ENCODE assay signal across 18 cellular contexts in genomic region chr20:22523499-22524392, GRCh38.
DNase-seq lines count a peak whose midpoint lies in the region; ATAC-seq and TF ChIP-seq lines count a peak whose summit lies in the region.
"Had no signal": no experiment of that assay in that cellular context is flagged by ENCODE, and none has a peak within 500 bp of the region (broad histone marks: within the 10 kb centered on the region; RNA-seq: fewer than 3 reads in every experiment).

No MANE protein-coding gene starts in this region.

- TF ChIP-seq CTCF in PC-3 (conservative IDR thresholded peaks at IDR 0.05; ENCODE audit: low read depth, low read length): no peak

- CTCF ChIA-PET in PC-3 (lab: Charles Lee): no interaction called here

- peak overlapping the region; percentile 55 for H3K4me2 ChIP-seq in PC-3 (ENCODE audit: low read length)
- H3K4me2 ChIP-seq: neural progenitor cell had no signal

- no peaks in the 10 kb centered on the region for H3K9me3 ChIP-seq in PC-3 (ENCODE audit: low read length)
- no peaks in the 10 kb centered on the region; the same call in 1 of the 2 replicates for H3K9me3 ChIP-seq in HAP-1

- H3K4me1 ChIP-seq in PC-3 (ENCODE audit: insufficient read depth, low read length) (peaks cover 22% of the 10 kb centered on the region), HAP-1 (no peaks in the 10 kb centered on the region)
- H3K4me1 ChIP-seq: neural progenitor cell had no signal

- H3F3A ChIP-seq in PC-3 (ENCODE audit: low read length, unreplicated experiment): no peaks in the 10 kb centered on the region

- BruUV-seq in PC-3 (replicated peaks; lab: Mats Ljungman, UMichigan): no TSS peak

- no peaks in the 10 kb centered on the region for H4K20me1 ChIP-seq in PC-3 (ENCODE audit: low read length)

- peaks cover 1% of the 10 kb centered on the region for H3K27me3 Mint-ChIP-seq in activated naive CD8-positive, alpha-beta T cell treated with anti-CD3 and anti-CD28 coated beads, Interleukin-2, amount 50 U/mL, for 24 hours
- H3K27me3 Mint-ChIP-seq: CD4-positive, CD25-positive, alpha-beta regulatory T cell had no signal

- peak overlapping the region; percentile 31 for H3K27ac ChIP-seq in PC-3 (ENCODE audit: low read length)
- H3K27ac ChIP-seq: neural progenitor cell had no signal

- no peak overlapping the region for H3K27ac Mint-ChIP-seq in activated naive CD8-positive, alpha-beta T cell treated with anti-CD3 and anti-CD28 coated beads, Interleukin-2, amount 50 U/mL, for 24 hours
- H3K27ac Mint-ChIP-seq: activated naive CD4-positive, alpha-beta T cell treated with anti-CD3 and anti-CD28 coated beads, Interleukin-2, amount 10 ng/mL, durations not matched to agents 7 days and 5 days; CD4-positive, CD25-positive, alpha-beta regulatory T cell; mesothelial cell of epicardium; neural progenitor cell; stimulated activated effector memory CD8-positive, alpha-beta T cell treated with anti-CD3 and anti-CD28 coated beads, Interleukin-12 subunit alpha, Interleukin-12 subunit beta, amount 100 ng/mL, for 72 hours had no signal

- DNase-seq in HT-29 (ENCODE audit: low spot score) (peak; percentile 61), PC-3 (peak; percentile 82), left colon (peak; percentile 35 to 53), sciatic nerve (ENCODE audit: low spot score) (no peak), anterior cingulate cortex (lab: John Stamatoyannopoulos, UW) (no peak), HAP-1 (ENCODE audit: low spot score in 2 of 2) (no peak)
- no peak for DNase-seq in activated naive CD8-positive, alpha-beta T cell treated with anti-CD3 and anti-CD28 coated beads, Interleukin-2, amount 50 U/mL, for 24 hours
- DNase-seq: activated naive CD4-positive, alpha-beta T cell treated with anti-CD3 and anti-CD28 coated beads, Interleukin-2, amount 10 ng/mL, durations not matched to agents 7 days and 5 days; activated T-cell treated with anti-CD3 and anti-CD28 coated beads for 4 hours; CD4-positive, CD25-positive, alpha-beta regulatory T cell; foreskin melanocyte; Kasumi-1; NCI-H1105 treated with DMSO at 0.1 percent for 48 hours; NCI-H2227 treated with DMSO at 0.1 percent for 48 hours had no signal

- peak; percentile 95 for ATAC-seq in PC-3
- peak; percentile 94 for ATAC-seq in left colon
- ATAC-seq in sciatic nerve: peak; percentile 15
- ATAC-seq in activated naive CD8-positive, alpha-beta T cell treated with anti-CD3 and anti-CD28 coated beads, Interleukin-2, amount 50 U/mL, for 24 hours: no peak
- ATAC-seq in GM18907 (IDR thresholded peaks at IDR 0.05; ENCODE audit: unreplicated experiment): no peak
- ATAC-seq: stimulated activated effector memory CD8-positive, alpha-beta T cell treated with anti-CD3 and anti-CD28 coated beads, Interleukin-12 subunit alpha, Interleukin-12 subunit beta, amount 100 ng/mL, for 72 hours had no signal

- no peak overlapping the region for H3K9ac ChIP-seq in PC-3 (ENCODE audit: low read length)
- H3K9ac ChIP-seq: neural progenitor cell had no signal

- H3K4me1 Mint-ChIP-seq in activated naive CD8-positive, alpha-beta T cell treated with anti-CD3 and anti-CD28 coated beads, Interleukin-2, amount 50 U/mL, for 24 hours: no peaks in the 10 kb centered on the region
- H3K4me1 Mint-ChIP-seq: activated naive CD4-positive, alpha-beta T cell treated with anti-CD3 and anti-CD28 coated beads, Interleukin-2, amount 10 ng/mL, durations not matched to agents 7 days and 5 days; mesothelial cell of epicardium; neural progenitor cell; stimulated activated effector memory CD8-positive, alpha-beta T cell treated with anti-CD3 and anti-CD28 coated beads, Interleukin-12 subunit alpha, Interleukin-12 subunit beta, amount 100 ng/mL, for 72 hours had no signal

- H3K36me3 Mint-ChIP-seq in activated naive CD8-positive, alpha-beta T cell treated with anti-CD3 and anti-CD28 coated beads, Interleukin-2, amount 50 U/mL, for 24 hours (ENCODE audit: low read depth): no peaks in the 10 kb centered on the region
- H3K36me3 Mint-ChIP-seq: activated naive CD4-positive, alpha-beta T cell treated with anti-CD3 and anti-CD28 coated beads, Interleukin-2, amount 10 ng/mL, durations not matched to agents 7 days and 5 days; CD4-positive, CD25-positive, alpha-beta regulatory T cell; mesothelial cell of epicardium; neural progenitor cell; stimulated activated effector memory CD8-positive, alpha-beta T cell treated with anti-CD3 and anti-CD28 coated beads, Interleukin-12 subunit alpha, Interleukin-12 subunit beta, amount 100 ng/mL, for 72 hours had no signal

- H3K9me3 Mint-ChIP-seq in activated naive CD8-positive, alpha-beta T cell treated with anti-CD3 and anti-CD28 coated beads, Interleukin-2, amount 50 U/mL, for 24 hours: no peaks in the 10 kb centered on the region
- H3K9me3 Mint-ChIP-seq: activated naive CD4-positive, alpha-beta T cell treated with anti-CD3 and anti-CD28 coated beads, Interleukin-2, amount 10 ng/mL, durations not matched to agents 7 days and 5 days; mesothelial cell of epicardium; neural progenitor cell had no signal

- intact Hi-C loops in PC-3 (cut with micrococcal nuclease) (no loop called here), left colon (cut with DNase I, micrococcal nuclease) (no loop called here), sciatic nerve (cut with DNase I) (loop anchor here (5.0 kb wide), 1 partner anchor 1379 kb away; no protein-coding TSS in a partner anchor)

- H3K4me3 ChIP-seq in PC-3 (ENCODE audit: low read length) (no peak overlapping the region), HAP-1 (no peak overlapping the region)
- H3K4me3 ChIP-seq: neural progenitor cell had no signal

- no peak overlapping the region for H3K4me3 Mint-ChIP-seq in activated naive CD8-positive, alpha-beta T cell treated with anti-CD3 and anti-CD28 coated beads, Interleukin-2, amount 50 U/mL, for 24 hours
- H3K4me3 Mint-ChIP-seq: activated naive CD4-positive, alpha-beta T cell treated with anti-CD3 and anti-CD28 coated beads, Interleukin-2, amount 10 ng/mL, durations not matched to agents 7 days and 5 days; CD4-positive, CD25-positive, alpha-beta regulatory T cell; mesothelial cell of epicardium; neural progenitor cell; stimulated activated effector memory CD8-positive, alpha-beta T cell treated with anti-CD3 and anti-CD28 coated beads, Interleukin-12 subunit alpha, Interleukin-12 subunit beta, amount 100 ng/mL, for 72 hours had no signal

- H3K27me3 ChIP-seq in PC-3 (ENCODE audit: low read length) (no peaks in the 10 kb centered on the region), HAP-1 (ENCODE audit: low read depth) (no peaks in the 10 kb centered on the region)
- H3K27me3 ChIP-seq: neural progenitor cell had no signal

- POLR2A ChIA-PET in PC-3 (lab: Charles Lee; ENCODE audit: unreplicated experiment): no interaction called here

- no peaks in the 10 kb centered on the region for H3K79me2 ChIP-seq in PC-3 (ENCODE audit: low read length)

- peak overlapping the region; percentile 16 for H2AFZ ChIP-seq in PC-3 (ENCODE audit: low read length)
- H2AFZ ChIP-seq: neural progenitor cell had no signal

- no peaks in the 10 kb centered on the region for H3K36me3 ChIP-seq in PC-3 (ENCODE audit: low read depth, low read length)
- H3K36me3 ChIP-seq in HAP-1 (replicated peaks): no peaks in the 10 kb centered on the region
- H3K36me3 ChIP-seq: neural progenitor cell had no signal

- H3K9me2 ChIP-seq in PC-3 (replicated peaks; ENCODE audit: low read length): no peaks in the 10 kb centered on the region

- in situ Hi-C loops in HAP-1 (cut with MboI; ENCODE audit: low sequenced_read_pairs): no loop called here

Comparison
In these comparisons a context has a peak if more than half of its experiments do, and no peak if none do; other contexts are left out.
1. DNase-seq: peak in HT-29 (single experiment), PC-3 (single experiment) and left colon (2 of 2); none in sciatic nerve (single experiment), activated naive CD8-positive, alpha-beta T cell treated with anti-CD3 and anti-CD28 coated beads, Interleukin-2, amount 50 U/mL, for 24 hours (single experiment), anterior cingulate cortex (0 of 58) and HAP-1 (0 of 2).
2. ATAC-seq: peak in PC-3 (single experiment), left colon (single experiment) and sciatic nerve (single experiment); none in activated naive CD8-positive, alpha-beta T cell treated with anti-CD3 and anti-CD28 coated beads, Interleukin-2, amount 50 U/mL, for 24 hours (single experiment) and GM18907 (single experiment).